31 cellular contexts compared by ENCODE assay signal in genomic region chr3:193992062-193992461, GRCh38.
"Had no signal": no experiment of that assay in that cellular context is flagged by ENCODE, and none has a peak within 500 bp of the region (broad histone marks: within the 10 kb centered on the region; RNA-seq: fewer than 3 reads in every experiment).

No MANE protein-coding gene starts in this region.

- H3K4me3 ChIP-seq: neural progenitor cell, ovary, psoas muscle, right lobe of liver, sigmoid colon, spleen, suprapubic skin, testis, tibial artery, transverse colon, upper lobe of right lung, uterus had no signal

- H3K9ac ChIP-seq: neural progenitor cell, parathyroid adenoma had no signal

- H3K4me1 ChIP-seq: parathyroid adenoma, right lobe of liver, uterus had no signal

- DNase-seq: natural killer cell; occipital lobe; ovary; posterior cingulate gyrus; psoas muscle; right cardiac atrium; right lobe of liver; sigmoid colon; small intestine; spleen; stimulated activated CD4-positive, alpha-beta T cell treated with anti-CD3 and anti-CD28 coated beads, Interleukin-12 subunit alpha, Interleukin-12 subunit beta, amount 100 ng/mL, for 4 hours; stimulated activated CD4-positive, alpha-beta T cell treated with anti-CD3 and anti-CD28 coated beads, Interleukin-1b, Interleukin-23, amount 100 ng/mL, for 48 hours; stimulated activated CD4-positive, alpha-beta T cell treated with anti-CD3 and anti-CD28 coated beads, Interleukin-4, amount 100 ng/mL, for 1 hour; stimulated activated CD4-positive, alpha-beta T cell treated with anti-CD3 and anti-CD28 coated beads, Interleukin-4, amount 100 ng/mL, for 4 hours; stimulated activated CD8-positive, alpha-beta memory T cell treated with anti-CD3 and anti-CD28 coated beads, Interleukin-4, amount 100 ng/mL, for 48 hours; stimulated activated naive CD4-positive, alpha-beta T cell; stimulated activated naive CD8-positive, alpha-beta T cell treated with anti-CD3 and anti-CD28 coated beads, Interleukin-15, amount 100 ng/mL, for 72 hours; stimulated activated naive CD8-positive, alpha-beta T cell treated with anti-CD3 and anti-CD28 coated beads, Interleukin-15, Interleukin-2, amounts not matched to agents 100 U/mL and 50 U/mL, for 24 hours; substantia nigra; testis; tibial artery; transverse colon; upper lobe of right lung; uterus had no signal

- H3K9me3 ChIP-seq: ovary, psoas muscle, right lobe of liver, suprapubic skin, testis, tibial artery, transverse colon, upper lobe of right lung, uterus had no signal

- H2AFZ ChIP-seq: neural progenitor cell, parathyroid adenoma had no signal

- H3K4me3 Mint-ChIP-seq: natural killer cell; nephron; neural progenitor cell; stimulated activated memory B cell treated with anti-CD40 and anti-IgM and Interleukin-4, amounts not matched to agents 10 μg/mL and 1 μg/mL and 100 μg/mL, for 72 hours; stimulated activated naive CD8-positive, alpha-beta T cell treated with anti-CD3 and anti-CD28 coated beads, Interleukin-15, amount 100 ng/mL, for 72 hours; type B pancreatic cell had no signal

- H3K36me3 ChIP-seq: neural progenitor cell, ovary, right lobe of liver, sigmoid colon, spleen, suprapubic skin, tibial artery, transverse colon, upper lobe of right lung, uterus had no signal

- H3K79me2 ChIP-seq: parathyroid adenoma had no signal

- H3K9me3 Mint-ChIP-seq: natural killer cell; stimulated activated naive CD8-positive, alpha-beta T cell treated with anti-CD3 and anti-CD28 coated beads, Interleukin-15, amount 100 ng/mL, for 72 hours; type B pancreatic cell had no signal

- H3K27ac ChIP-seq: neural progenitor cell, ovary, parathyroid adenoma, psoas muscle, right lobe of liver, sigmoid colon, spleen, suprapubic skin, testis, tibial artery, transverse colon, upper lobe of right lung, uterus had no signal

- H3K4me1 Mint-ChIP-seq: natural killer cell; stimulated activated memory B cell treated with anti-CD40 and anti-IgM and Interleukin-4, amounts not matched to agents 10 μg/mL and 1 μg/mL and 100 μg/mL, for 72 hours; stimulated activated naive CD8-positive, alpha-beta T cell treated with anti-CD3 and anti-CD28 coated beads, Interleukin-15, amount 100 ng/mL, for 72 hours had no signal

- H3K4me2 ChIP-seq: neural progenitor cell had no signal

- H3K27ac Mint-ChIP-seq: natural killer cell; nephron; neural progenitor cell; progenitor cell of endocrine pancreas; stimulated activated memory B cell treated with anti-CD40 and anti-IgM and Interleukin-4, amounts not matched to agents 10 μg/mL and 1 μg/mL and 100 μg/mL, for 72 hours; stimulated activated naive CD8-positive, alpha-beta T cell treated with anti-CD3 and anti-CD28 coated beads, Interleukin-15, amount 100 ng/mL, for 72 hours; type B pancreatic cell had no signal

- H3K36me3 Mint-ChIP-seq: natural killer cell; stimulated activated memory B cell treated with anti-CD40 and anti-IgM and Interleukin-4, amounts not matched to agents 10 μg/mL and 1 μg/mL and 100 μg/mL, for 72 hours; type B pancreatic cell had no signal

- H3K27me3 ChIP-seq: neural progenitor cell, ovary, right lobe of liver, sigmoid colon, spleen, suprapubic skin, testis, transverse colon, upper lobe of right lung, uterus had no signal
